9 cellular contexts compared by ENCODE assay signal in the genomic region with DNA sequence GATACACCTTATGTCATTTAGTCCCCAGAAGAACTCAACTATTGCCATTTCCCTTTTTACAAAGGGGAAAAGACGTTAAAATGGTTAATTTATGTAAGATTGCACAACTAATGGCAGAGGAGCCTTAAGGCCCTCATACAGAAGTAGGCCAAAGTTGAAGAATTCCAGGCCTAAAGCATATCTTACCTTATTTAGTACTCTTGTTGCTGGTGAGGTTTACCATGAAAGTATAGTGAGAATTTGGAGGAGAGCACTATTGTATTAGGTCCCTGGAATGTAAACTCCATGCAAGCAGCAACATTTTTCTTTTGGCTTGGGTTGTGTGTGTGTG. TPM values are rescaled to one million over a fixed set of nuclear protein-coding genes. Genes with fewer than 3 reads are reported as not detected.
DNase-seq lines count a peak whose midpoint lies in the region; ATAC-seq and TF ChIP-seq lines count a peak whose summit lies in the region.
"Had no signal": no experiment of that assay in that cellular context is flagged by ENCODE, and none has a peak within 500 bp of the region (broad histone marks: within the 10 kb centered on the region; RNA-seq: fewer than 3 reads in every experiment).

No MANE protein-coding gene starts in this region.

- H3K36me3 ChIP-seq in ACC112 (ENCODE audit: insufficient read depth, low read length) = no peaks in the 10 kb centered on the region
- no peaks in the 10 kb centered on the region for H3K36me3 ChIP-seq in KMS-11 (ENCODE audit: insufficient read depth)
- H3K36me3 ChIP-seq in mammary epithelial cell (ENCODE audit: insufficient read depth, low read length) = no peaks in the 10 kb centered on the region
- H3K36me3 ChIP-seq in muscle layer of colon (ENCODE audit: insufficient read depth, low read length) = no peaks in the 10 kb centered on the region

- POLR2A ChIA-PET in HEK293T (lab: Yijun Ruan, JAX) = interaction anchor here (0.6 to 2.2 kb wide), 3 partner anchors 19 to 92 kb away, joined by 3 to 12 read pairs (median 5); a partner anchor contains a TSS

- peaks cover 17% of the 10 kb centered on the region for H3K4me1 ChIP-seq in ACC112 (ENCODE audit: control insufficient read depth, insufficient read depth, low read length, unreplicated experiment)
- H3K4me1 ChIP-seq in KMS-11 (ENCODE audit: low read depth, poor library complexity, severe bottlenecking) = peaks cover 12% of the 10 kb centered on the region
- peaks cover 37% of the 10 kb centered on the region for H3K4me1 ChIP-seq in mammary epithelial cell (ENCODE audit: insufficient read depth, low read length)
- peaks cover 24% of the 10 kb centered on the region for H3K4me1 ChIP-seq in muscle layer of colon (ENCODE audit: insufficient read depth, low read length)

- H3K9me3 ChIP-seq in mammary epithelial cell (replicated peaks; ENCODE audit: insufficient read depth, low read length) = no peaks in the 10 kb centered on the region
- H3K9me3 ChIP-seq in muscle layer of colon (ENCODE audit: low read length) = no peaks in the 10 kb centered on the region

- intact Hi-C loops in mammary epithelial cell (cut with micrococcal nuclease) = loop anchor here (5.0 kb wide), 1 partner anchor 295 kb away; no protein-coding TSS in a partner anchor

- ATAC-seq in GM21619 (IDR thresholded peaks at IDR 0.05; ENCODE audit: unreplicated experiment) = no peak

- CTCF ChIA-PET in mammary epithelial cell (lab: Charles Lee; ENCODE audit: low non-redundant PET) (no interaction called here), HEK293T (lab: Yijun Ruan, JAX) (no interaction called here)

- in situ Hi-C loops in mammary epithelial cell (cut with MboI; ENCODE audit: low sequenced_read_pairs in 2 of 2) = no loop called here

- H3K4me2 ChIP-seq in KMS-11 (peak overlapping the region; percentile 66; the same call in 1 of the 2 replicates), mammary epithelial cell (ENCODE audit: insufficient read depth, low read depth, low read length) (peak overlapping the region; percentile 41)

- dilution Hi-C loops in mammary epithelial cell (cut with HindIII; ENCODE audit: low sequenced_read_pairs) = no loop called here

- H2AFZ ChIP-seq in ACC112 (ENCODE audit: low read length, unreplicated experiment) = peak overlapping the region; percentile 1
- H2AFZ ChIP-seq in KMS-11 (ENCODE audit: low read depth) = peak overlapping the region; percentile 92
- H2AFZ ChIP-seq in mammary epithelial cell (ENCODE audit: low read depth, low read length) = peak overlapping the region; percentile 100

- H3K9ac ChIP-seq in KMS-11 (peak overlapping the region; percentile 82; the same call in 1 of the 2 replicates), mammary epithelial cell (ENCODE audit: insufficient read depth, low read length) (no peak overlapping the region), muscle layer of colon (ENCODE audit: low read length) (peak overlapping the region; percentile 59)

- no TSS peak for BruUV-seq in mammary epithelial cell (replicated peaks; lab: Mats Ljungman, UMichigan)

- H3K4me3 ChIP-seq in ACC112 (ENCODE audit: low read depth, low read length) = peak overlapping the region; percentile 88
- peak overlapping the region; percentile 18 for H3K4me3 ChIP-seq in KMS-11 (IDR thresholded peaks at IDR 0.05; ENCODE audit: insufficient read depth, low read depth, low read length)
- H3K4me3 ChIP-seq in mammary epithelial cell (replicated peaks in 1 of 3; ENCODE audit: insufficient read depth in 1 of 3, low read depth in 2 of 3, low read length in 3 of 3) = no peak overlapping the region
- H3K4me3 ChIP-seq in muscle layer of colon (ENCODE audit: low read depth in 1 of 2, low read length in 2 of 2) = peak overlapping the region in 1 of 2 donors; percentile 65

- no peak for TF ChIP-seq CTCF in KMS-11 (conservative IDR thresholded peaks at IDR 0.05; ENCODE audit: low read depth, low read length)
- no peak for TF ChIP-seq CTCF in mammary epithelial cell (conservative IDR thresholded peaks at IDR 0.05 in 1 of 2, IDR thresholded peaks at IDR 0.05 in 1 of 2; ENCODE audit: extremely low read depth in 1 of 2, insufficient read depth in 1 of 2, low read depth in 1 of 2, low read length in 2 of 2)

- peak overlapping the region; percentile 90; the same call in 1 of the 2 replicates for H3K27ac ChIP-seq in ACC112 (ENCODE audit: low read depth, low read length)
- no peak overlapping the region; the same call in 1 of the 2 replicates for H3K27ac ChIP-seq in KMS-11
- H3K27ac ChIP-seq in mammary epithelial cell (ENCODE audit: insufficient read depth, low read depth, low read length) = peak overlapping the region; percentile 11
- H3K27ac ChIP-seq in muscle layer of colon (ENCODE audit: low read depth, low read length) = peak overlapping the region; percentile 94

- H3K79me2 ChIP-seq in ACC112 (ENCODE audit: control insufficient read depth, insufficient read depth, low read length, unreplicated experiment) = no peaks in the 10 kb centered on the region
- no peaks in the 10 kb centered on the region for H3K79me2 ChIP-seq in KMS-11 (ENCODE audit: insufficient read depth, low read depth)
- H3K79me2 ChIP-seq in mammary epithelial cell (ENCODE audit: insufficient read depth, low read length) = no peaks in the 10 kb centered on the region

- WGBS in mammary epithelial cell (ENCODE audit: low coverage, missing lambda C conversion rate) = 0% methylated on average over 1 of the region's 1 CpG

- H4K20me1 ChIP-seq in KMS-11 (ENCODE audit: insufficient read depth) (no peaks in the 10 kb centered on the region), mammary epithelial cell (ENCODE audit: insufficient read depth, low read length) (no peaks in the 10 kb centered on the region)

- DNase-seq in mammary epithelial cell (no peak), NCI-H345 (lab: John Stamatoyannopoulos, UW) (no peak), HEK293T (ENCODE audit: extremely low spot score) (no peak)
- DNase-seq in stimulated activated CD4-positive, alpha-beta T cell treated with anti-CD3 and anti-CD28 coated beads, Interleukin-15, amount 100 ng/mL, for 24 hours = no peak

- no peaks in the 10 kb centered on the region for H3K27me3 ChIP-seq in ACC112 (ENCODE audit: insufficient read depth, low read length)
- H3K27me3 ChIP-seq in KMS-11 (ENCODE audit: insufficient read depth, low read depth) = no peaks in the 10 kb centered on the region
- no peaks in the 10 kb centered on the region for H3K27me3 ChIP-seq in mammary epithelial cell (ENCODE audit: insufficient read depth, low read length)
- H3K27me3 ChIP-seq in muscle layer of colon (ENCODE audit: control insufficient read depth in 1 of 2, insufficient read depth in 2 of 2, low read length in 2 of 2) = no peaks in the 10 kb centered on the region

TF ChIP-seq in HEK293T, 16 proteins besides CTCF, POLR2A, EP300 and RAD21:
- TF ChIP-seq BHLHE40 (IDR thresholded peaks at IDR 0.05; ENCODE audit: borderline replicate concordance) (no peak), CTBP1 (IDR thresholded peaks at IDR 0.05; ENCODE audit: borderline replicate concordance) (no peak), FOXM1 (IDR thresholded peaks at IDR 0.05; ENCODE audit: borderline replicate concordance) (no peak), L3MBTL2 (conservative IDR thresholded peaks at IDR 0.05) (no peak), SP1 (IDR thresholded peaks at IDR 0.05) (no peak), TARDBP (IDR thresholded peaks at IDR 0.05) (no peak), FOXA1 (IDR thresholded peaks at IDR 0.05) (no peak), NFRKB (IDR thresholded peaks at IDR 0.05) (no peak), HDGF (IDR thresholded peaks at IDR 0.05; ENCODE audit: borderline replicate concordance) (no peak), ELF4 (IDR thresholded peaks at IDR 0.05) (no peak), ZNF384 (IDR thresholded peaks at IDR 0.05) (no peak), ARNT (IDR thresholded peaks at IDR 0.05) (no peak), LEF1 (IDR thresholded peaks at IDR 0.05; ENCODE audit: borderline replicate concordance) (no peak), SUZ12 (IDR thresholded peaks at IDR 0.05) (no peak), FOXK2 (IDR thresholded peaks at IDR 0.05) (no peak)
- TF ChIP-seq, protein P1, sequence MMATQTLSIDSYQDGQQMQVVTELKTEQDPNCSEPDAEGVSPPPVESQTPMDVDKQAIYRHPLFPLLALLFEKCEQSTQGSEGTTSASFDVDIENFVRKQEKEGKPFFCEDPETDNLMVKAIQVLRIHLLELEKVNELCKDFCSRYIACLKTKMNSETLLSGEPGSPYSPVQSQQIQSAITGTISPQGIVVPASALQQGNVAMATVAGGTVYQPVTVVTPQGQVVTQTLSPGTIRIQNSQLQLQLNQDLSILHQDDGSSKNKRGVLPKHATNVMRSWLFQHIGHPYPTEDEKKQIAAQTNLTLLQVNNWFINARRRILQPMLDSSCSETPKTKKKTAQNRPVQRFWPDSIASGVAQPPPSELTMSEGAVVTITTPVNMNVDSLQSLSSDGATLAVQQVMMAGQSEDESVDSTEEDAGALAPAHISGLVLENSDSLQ (IDR thresholded peaks at IDR 0.05) = no peak
TF ChIP-seq in HEK293T: peak in this region for 0.

RNA-seq across cellular contexts. Expression of a gene that starts 0.7 kb away (rescaled TPM):
- total RNA-seq in mammary epithelial cell = 1 to 10 TPM; 1.0 to 4.5 TPM
- polyA plus RNA-seq in mammary epithelial cell = 0.34 TPM
- not detected for polyA minus RNA-seq in mammary epithelial cell

RNA-seq across cellular contexts. Expression of a gene that starts 43.5 kb away (rescaled TPM):
- total RNA-seq in mammary epithelial cell = 10 to 100 TPM in 1 of 2 donors, under 1 TPM in 1; 0.73 to 40.0 TPM
- polyA plus RNA-seq in mammary epithelial cell = 1.5 TPM
- not detected for polyA minus RNA-seq in mammary epithelial cell
- total RNA-seq: myocyte had no signal

Comparison
In these comparisons a context has a peak if more than half of its experiments do, and no peak if none do; other contexts are left out.
1. H2AFZ ChIP-seq: peak in every context shown above with its lines; median percentile 100 in mammary epithelial cell; 92 in KMS-11; 1 in ACC112.
2. H3K4me3 ChIP-seq: peak in ACC112 (single experiment) and KMS-11 (single experiment); none in mammary epithelial cell (0 of 3).